In genomic region chr10:100969175-100970075, GRCh38 we compare ENCODE assay signal across 8 cellular contexts. TPM values are rescaled to one million over a fixed set of nuclear protein-coding genes. Genes with fewer than 3 reads are reported as not detected.
DNase-seq lines count a peak whose midpoint lies in the region; ATAC-seq and TF ChIP-seq lines count a peak whose summit lies in the region.

TSS of gene SEMA4G (plus strand) at chr10:100969504. CDS start at chr10:100972913, 3,409 bp downstream.

- no peak within 1 kb of the TSS; the same call in 1 of the 2 replicates for H2BK120ac ChIP-seq in IMR-90 (ENCODE audit: low read depth, low read length)

- H4K8ac ChIP-seq in IMR-90 (ENCODE audit: low read depth in 2 of 2, low read length in 2 of 2) = peak within 1 kb of the TSS; percentile 8 to 84; a peak in 2 of 4 replicates

- in situ Hi-C loops in IMR-90 (cut with MboI; ENCODE audit: low sequenced_read_pairs) = no loop called here

- H2BK5ac ChIP-seq in IMR-90 (ENCODE audit: low read depth, low read length, poor library complexity, severe bottlenecking) = no peak within 1 kb of the TSS

- peak within 1 kb of the TSS; percentile 76 for H3K4me3 ChIP-seq in IMR-90 (ENCODE audit: insufficient read depth, low read depth, low read length)
- H3K4me3 ChIP-seq in ectodermal cell (ENCODE audit: insufficient read depth, low read depth, low read length) = peak within 1 kb of the TSS; percentile 62

- ATAC-seq in IMR-90 (ENCODE audit: low read depth) (peak; percentile 87), memory B cell (ENCODE audit: low read depth) (peak; percentile 85), HG02973 (IDR thresholded peaks at IDR 0.05; ENCODE audit: unreplicated experiment) (no peak)
- ATAC-seq in activated CD4-positive, CD25-positive, alpha-beta regulatory T cell treated with anti-CD3 and anti-CD28 coated beads, Interleukin-2, amount 50 U/mL, for 24 hours = peak; percentile 76 to 84

- peak within 1 kb of the TSS; percentile 77 for H3K4me3 Mint-ChIP-seq in memory B cell

- peak within 1 kb of the TSS; percentile 17; the same call in 1 of the 2 replicates for H4K91ac ChIP-seq in IMR-90 (ENCODE audit: insufficient read depth, low read depth, low read length)

- peak; percentile 27; the same call in 1 of the 2 replicates for TF ChIP-seq RAD21 in IMR-90 (IDR thresholded peaks at IDR 0.05; ENCODE audit: low read length)

- WGBS in IMR-90 (ENCODE audit: extremely low coverage in 2 of 2, insufficient read length in 1 of 2), 2 experiments = 2% methylated on average over 14 of the region's 71 CpGs; no CpG with 5 or more reads in 1 of the 2 experiments
- WGBS in ectodermal cell, 2 experiments = 1 to 2% methylated on average over 65 to 70 of the region's 71 CpGs

- peak within 1 kb of the TSS; percentile 78; the same call in 1 of the 2 replicates for H3K14ac ChIP-seq in IMR-90 (replicated peaks; ENCODE audit: low read depth, low read length)

- no peaks in the 10 kb centered on the region for H3K79me1 ChIP-seq in IMR-90 (ENCODE audit: low read depth in 1 of 2, low read length in 2 of 2)

- DNase-seq in NCI-H1436 (lab: John Stamatoyannopoulos, UW) = peak; percentile 58
- no peak for DNase-seq in NCI-H1436 treated with DMSO at 0.1 percent for 48 hours (lab: John Stamatoyannopoulos, UW)
- DNase-seq in IMR-90 = peak; percentile 12
- peak; percentile 49 to 68 for DNase-seq in memory B cell (ENCODE audit: low spot score in 2 of 2)
- peak; percentile 19 for DNase-seq in stimulated activated naive CD4-positive, alpha-beta T cell treated with Interleukin-2 at 50 U/mL for 16 hours (lab: John Stamatoyannopoulos, UW)

- peak; percentile 61 for TF ChIP-seq CTCF in IMR-90 (conservative IDR thresholded peaks at IDR 0.05; ENCODE audit: low read depth, low read length)

- H3K4me2 ChIP-seq in IMR-90 (ENCODE audit: low read depth, low read length) = peak within 1 kb of the TSS; percentile 93

- H4K20me1 ChIP-seq in IMR-90 (ENCODE audit: insufficient read depth, low read length) = no peaks in the 10 kb centered on the region

- H3K27ac Mint-ChIP-seq in memory B cell = no peak within 1 kb of the TSS

- no peak within 1 kb of the TSS for H2BK15ac ChIP-seq in IMR-90 (ENCODE audit: low read depth, low read length)

- H3K56ac ChIP-seq in IMR-90 (ENCODE audit: extremely low read depth, insufficient read depth, low read length) = no peak within 1 kb of the TSS

- POLR2A ChIA-PET in IMR-90 (lab: Charles Lee; ENCODE audit: unreplicated experiment) = no interaction called here

- peak within 1 kb of the TSS; percentile 97 for H2AFZ ChIP-seq in IMR-90 (replicated peaks; ENCODE audit: low read length, poor library complexity)

- TF ChIP-seq POLR2A in IMR-90 (IDR thresholded peaks at IDR 0.05; ENCODE audit: low read depth, low read length) = no peak

- CTCF ChIA-PET in IMR-90 (lab: Yijun Ruan, JAX) = interaction anchor here (1.3 kb wide), 1 partner anchor 45 kb away, joined by 9 read pairs; no protein-coding TSS in a partner anchor

- dilution Hi-C loops in IMR-90 (cut with HindIII; ENCODE audit: low sequenced_read_pairs, unreplicated experiment) = no loop called here

- H3K9me3 Mint-ChIP-seq in memory B cell = no peaks in the 10 kb centered on the region

- H2BK20ac ChIP-seq in IMR-90 (ENCODE audit: low read depth, low read length) = no peak within 1 kb of the TSS

- H4K5ac ChIP-seq in IMR-90 (ENCODE audit: low read depth, low read length) = peak within 1 kb of the TSS; percentile 38

- no peak within 1 kb of the TSS for H3K18ac ChIP-seq in IMR-90 (ENCODE audit: low read depth, low read length)

- peaks cover 9% of the 10 kb centered on the region for H3K36me3 ChIP-seq in IMR-90 (ENCODE audit: control insufficient read depth, insufficient read depth, low read length)
- H3K36me3 ChIP-seq in ectodermal cell (ENCODE audit: control insufficient read depth, insufficient read depth, low read length) = no peaks in the 10 kb centered on the region

- H3K27ac ChIP-seq in IMR-90 (ENCODE audit: insufficient read depth, low read length) = no peak within 1 kb of the TSS
- H3K27ac ChIP-seq in ectodermal cell (ENCODE audit: insufficient read depth, low read depth, low read length, poor library complexity, severe bottlenecking) = no peak within 1 kb of the TSS

- H3K27me3 ChIP-seq in IMR-90 (ENCODE audit: control insufficient read depth, insufficient read depth, low read length) (no peaks in the 10 kb centered on the region), ectodermal cell (ENCODE audit: control insufficient read depth, insufficient read depth, low read length, poor library complexity, severe bottlenecking) (peaks cover 16% of the 10 kb centered on the region)

- peak within 1 kb of the TSS; percentile 68 for H3K23ac ChIP-seq in IMR-90 (ENCODE audit: low read depth, low read length)

- peak within 1 kb of the TSS; percentile 65 for H3K4ac ChIP-seq in IMR-90 (ENCODE audit: low read depth, low read length)

- H3K9me1 ChIP-seq in IMR-90 (ENCODE audit: insufficient read depth, low read length) = peaks cover 12% of the 10 kb centered on the region; the same call in 1 of the 2 replicates

- no peaks in the 10 kb centered on the region for H3K9me3 ChIP-seq in IMR-90 (ENCODE audit: control insufficient read depth, insufficient read depth, low read length)
- H3K9me3 ChIP-seq in ectodermal cell (ENCODE audit: control insufficient read depth, low read length) = no peaks in the 10 kb centered on the region

- no peaks in the 10 kb centered on the region for H3K27me3 Mint-ChIP-seq in memory B cell

- peaks cover 21% of the 10 kb centered on the region for H3K4me1 Mint-ChIP-seq in memory B cell

- no TSS peak for BruUV-seq in IMR-90 (replicated peaks; lab: Mats Ljungman, UMichigan)

- H3K4me1 ChIP-seq in IMR-90 (ENCODE audit: control insufficient read depth, insufficient read depth, low read length) = peaks cover 6% of the 10 kb centered on the region
- H3K4me1 ChIP-seq in ectodermal cell (ENCODE audit: control insufficient read depth, insufficient read depth, low read length) = peaks cover 14% of the 10 kb centered on the region

- H3K9ac ChIP-seq in IMR-90 (ENCODE audit: low read depth, low read length) = peak within 1 kb of the TSS; percentile 25

- 0 out of 2 replicates have a peak within 1 kb of the TSS, but pooled peaks have one; percentile 56 for H2AK5ac ChIP-seq in IMR-90 (ENCODE audit: low read depth, low read length)

- peaks cover 7% of the 10 kb centered on the region for H3K36me3 Mint-ChIP-seq in memory B cell

- H2AK9ac ChIP-seq in IMR-90 (replicated peaks; ENCODE audit: low read depth, low read length, poor library complexity) = peak within 1 kb of the TSS; percentile 97

- intact Hi-C loops in IMR-90 (cut with micrococcal nuclease) = no loop called here

TF ChIP-seq in IMR-90, 13 proteins besides CTCF, POLR2A, EP300 and RAD21:
- TF ChIP-seq NFE2L2 (IDR thresholded peaks at IDR 0.05; ENCODE audit: low read depth, low read length) (no peak), FOS (IDR thresholded peaks at IDR 0.05; ENCODE audit: low read depth, low read length) (no peak), MAZ (IDR thresholded peaks at IDR 0.05; ENCODE audit: borderline replicate concordance, low read depth, low read length) (peak; percentile 60; the same call in 1 of the 2 replicates), SMC3 (IDR thresholded peaks at IDR 0.05; ENCODE audit: low read depth, low read length) (peak; percentile 52)

RNA-seq across cellular contexts. Expression of gene SEMA4G, which starts in this region (rescaled TPM):
- total RNA-seq in IMR-90 (2012; rRNA removed) = 0.56 and 0.90 TPM in 2 replicates
- 8.0 and 8.7 TPM in 2 replicates for polyA plus RNA-seq in IMR-90 (2012; rRNA removed)
- 5.4 and 8.3 TPM in 2 replicates for polyA plus RNA-seq in IMR-90 (2012; cell fraction: cytosol; rRNA removed)
- 22.6 and 25.8 TPM in 2 replicates for polyA plus RNA-seq in IMR-90 (2012; cell fraction: nucleus; rRNA removed; ENCODE audit: low replicate concordance)
- polyA plus RNA-seq in ectodermal cell (2013, experiment 1 of 4) = 10.2 TPM
- polyA plus RNA-seq in ectodermal cell (2013, experiment 2 of 4) = 9.5 TPM
- polyA plus RNA-seq in ectodermal cell (2013, experiment 3 of 4) = 7.8 TPM
- 10.3 TPM for polyA plus RNA-seq in ectodermal cell (2013, experiment 4 of 4)
